6 cellular contexts compared by ENCODE assay signal in genomic region chr11:62671272-62671603, GRCh38. TPM values are rescaled to one million over a fixed set of nuclear protein-coding genes. Genes with fewer than 3 reads are reported as not detected.
A peak's percentile ranks its signal among the peaks of the same experiment; 100 is the strongest.
DNase-seq lines count a peak whose midpoint lies in the region; ATAC-seq, FAIRE-seq and TF ChIP-seq lines count a peak whose summit lies in the region.

No MANE protein-coding gene starts in this region.

- H3K27ac Mint-ChIP-seq in natural killer cell treated with Interleukin-12 subunit alpha and Interleukin-12 subunit beta and Interleukin-15 and Interleukin-18, amount 100 ng/mL, for 72 hours: peak overlapping the region; percentile 91 to 96

- intact Hi-C loops in GM12878 (cut with micrococcal nuclease; ENCODE audit: unreplicated experiment): loop anchor here (2.0 to 5.0 kb wide), 3 partner anchors 59 to 191 kb away; partner anchors contain the start of genes EML3, ROM1 and TUT1

- CTCF ChIA-PET in AG04449 (lab: Yijun Ruan, JAX): interaction anchor here (1.2 to 4.2 kb wide), 5 partner anchors 10 to 96 kb away, joined by 3 to 30 read pairs (median 8); partner anchors contain the start of gene LRRN4CL
- CTCF ChIA-PET in GM12878 (lab: Yijun Ruan, JAX): interaction anchor here (0.8 to 1.5 kb wide), 5 partner anchors 10 to 276 kb away, joined by 3 to 5 read pairs (median 4); partner anchors contain the start of gene TUT1

- peak; percentile 4 for ATAC-seq in HG03045 (IDR thresholded peaks at IDR 0.05; ENCODE audit: unreplicated experiment)
- peak; percentile 15 for ATAC-seq in GM12878
- ATAC-seq in natural killer cell treated with Interleukin-12 subunit alpha and Interleukin-12 subunit beta and Interleukin-15 and Interleukin-18, amount 100 ng/mL, for 72 hours: peak; percentile 33 to 45

- H3K27ac ChIP-seq in GM12878 (ENCODE audit: control insufficient read depth, insufficient read depth): peak overlapping the region; percentile 75

- no peak for TF ChIP-seq EP300 in GM12878 (IDR thresholded peaks at IDR 0.05; ENCODE audit: borderline replicate concordance in 1 of 2, control insufficient read depth in 1 of 2, low read depth in 2 of 2, low read length in 2 of 2)

- DNase-seq in AG04449 (ENCODE audit: low read depth, low spot score): no peak
- no peak for DNase-seq in GM12878 (ENCODE audit: low read depth, low spot score)
- no peak for DNase-seq in natural killer cell treated with Interleukin-12 subunit alpha and Interleukin-12 subunit beta and Interleukin-15 and Interleukin-18, amount 100 ng/mL, for 72 hours (ENCODE audit: low spot score)
- no peak for DNase-seq in stimulated activated CD4-positive, alpha-beta T cell treated with anti-CD3 and anti-CD28 coated beads, Interleukin-4, amount 100 ng/mL, for 24 hours
- DNase-seq in germinal center (ENCODE audit: low spot score): no peak

- no peaks in the 10 kb centered on the region for H4K20me1 ChIP-seq in GM12878 (ENCODE audit: control insufficient read depth, insufficient read depth)

- peak overlapping the region; percentile 76 for H3K4me3 ChIP-seq in AG04449 (ENCODE audit: low read depth, low read length)
- peak overlapping the region; percentile 88 for H3K4me3 ChIP-seq in GM12878

- H3K4me3 Mint-ChIP-seq in natural killer cell treated with Interleukin-12 subunit alpha and Interleukin-12 subunit beta and Interleukin-15 and Interleukin-18, amount 100 ng/mL, for 72 hours: peak overlapping the region; percentile 94

- under 1% methylated on average over 17 of the region's 17 CpGs for WGBS in GM12878 (ENCODE audit: insufficient coverage, insufficient replicate concordance, low lambda C conversion rate, missing lambda C conversion rate)

- RAD21 ChIA-PET in GM12878 (lab: Charles Lee; ENCODE audit: unreplicated experiment): interaction anchor here (0.8 to 2.7 kb wide), 7 partner anchors 21 to 128 kb away, joined by 3 to 14 read pairs (median 6); partner anchors contain the start of genes HNRNPUL2, MTA2, TTC9C and TUT1

- H3K79me2 ChIP-seq in GM12878 (ENCODE audit: control insufficient read depth, insufficient read depth, low read length): peaks cover 52% of the 10 kb centered on the region

- no TSS peak for BruUV-seq in GM12878 (replicated peaks; lab: Mats Ljungman, UMichigan)

- H3K4me1 ChIP-seq in GM12878 (ENCODE audit: control insufficient read depth, insufficient read depth, low read length): peaks cover 21% of the 10 kb centered on the region

- TF ChIP-seq CTCF in AG04449 (IDR thresholded peaks at IDR 0.05; ENCODE audit: insufficient read depth, low read length, missing control alignments) (no peak), GM12878 (IDR thresholded peaks at IDR 0.05 in 2 of 3, conservative IDR thresholded peaks at IDR 0.05 in 1 of 3; ENCODE audit: control insufficient read depth in 2 of 3, extremely low read depth in 1 of 3, insufficient read depth in 1 of 3, low read depth in 3 of 3, low read length in 3 of 3) (no peak)

- TF ChIP-seq POLR2A in GM12878 (IDR thresholded peaks at IDR 0.05; ENCODE audit: low read depth, low read length): no peak

- peak overlapping the region; percentile 64 for H3K4me2 ChIP-seq in GM12878 (ENCODE audit: control insufficient read depth, insufficient read depth)

- SMC1A ChIA-PET in GM12878 (lab: Charles Lee; ENCODE audit: uncharacterized antibody, unreplicated experiment): interaction anchor here (1.0 to 2.2 kb wide), 6 partner anchors 10 to 276 kb away, joined by 3 to 9 read pairs (median 4); partner anchors contain the start of gene TUT1

- peaks cover 0 to 9% of the 10 kb centered on the region in 2 experiments; a peak in 1 of 4 replicates for H3K36me3 ChIP-seq in GM12878 (ENCODE audit: control insufficient read depth in 2 of 2, insufficient read depth in 2 of 2, low read length in 1 of 2)

- no peaks in the 10 kb centered on the region for H3K9me3 ChIP-seq in GM12878 (replicated peaks; ENCODE audit: control insufficient read depth, insufficient read depth, low read length)

- peak overlapping the region; percentile 75 for H2AFZ ChIP-seq in GM12878 (ENCODE audit: control insufficient read depth, low read depth, low read length)

- TF ChIP-seq RAD21 in GM12878 (IDR thresholded peaks at IDR 0.05; ENCODE audit: insufficient read depth, low read depth, low read length): no peak

- POLR2A ChIA-PET in AG04449 (lab: Yijun Ruan, JAX): interaction anchor here (0.6 to 2.1 kb wide), 10 partner anchors 10 to 213 kb away, joined by 3 to 15 read pairs (median 5); partner anchors contain the start of genes B3GAT3, EEF1G, INTS5 and LRRN4CL
- POLR2A ChIA-PET in GM12878 (lab: Charles Lee): interaction anchor here (0.8 to 16.2 kb wide), 20 partner anchors 8 to 246 kb away, joined by 3 to 295 read pairs (median 6); partner anchors contain the start of genes B3GAT3, EEF1G, GANAB and HNRNPUL2

- no peak for FAIRE-seq in GM12878 (lab: Jason Lieb, UNC)

- no peaks in the 10 kb centered on the region for H3K9me3 Mint-ChIP-seq in natural killer cell treated with Interleukin-12 subunit alpha and Interleukin-12 subunit beta and Interleukin-15 and Interleukin-18, amount 100 ng/mL, for 72 hours

- in situ Hi-C loops in GM12878 (cut with MboI): no loop called here

- peak overlapping the region; percentile 87 for H3K9ac ChIP-seq in GM12878 (ENCODE audit: control insufficient read depth, insufficient read depth, low read length)

- peaks cover 28 to 34% of the 10 kb centered on the region in 2 donors for H3K4me1 Mint-ChIP-seq in natural killer cell treated with Interleukin-12 subunit alpha and Interleukin-12 subunit beta and Interleukin-15 and Interleukin-18, amount 100 ng/mL, for 72 hours (ENCODE audit: low read depth in 2 of 2)

- no peaks in the 10 kb centered on the region for H3K27me3 ChIP-seq in GM12878 (replicated peaks in 1 of 2; ENCODE audit: control insufficient read depth in 2 of 2, insufficient read depth in 2 of 2, low read length in 1 of 2)

- H3K27me3 Mint-ChIP-seq in natural killer cell treated with Interleukin-12 subunit alpha and Interleukin-12 subunit beta and Interleukin-15 and Interleukin-18, amount 100 ng/mL, for 72 hours: no peaks in the 10 kb centered on the region

- H3K36me3 Mint-ChIP-seq in natural killer cell treated with Interleukin-12 subunit alpha and Interleukin-12 subunit beta and Interleukin-15 and Interleukin-18, amount 100 ng/mL, for 72 hours: peaks cover 14% of the 10 kb centered on the region

RNA-seq across cellular contexts. Expression of gene UQCC3, which starts 0.2 kb away (rescaled TPM):
- 7.9 and 10.1 TPM in 2 replicates for total RNA-seq in GM12878 (2013; cell fraction: nucleolus; rRNA removed)
- total RNA-seq in GM12878 (2014; rRNA removed) (16.3 and 18.2 TPM in 2 replicates), GM12878 (2014; rRNA removed; fragmentation: Illumina TruSeq; extraction: Trizol) (3.6 and 4.6 TPM in 2 replicates), GM12878 (2021) (9.4 and 10.5 TPM in 2 replicates)
- polyA plus RNA-seq in GM12878 (2011; ENCODE audit: low read depth): 1.4 TPM
- polyA plus RNA-seq in GM12878 (2011; rRNA removed) (2.6 and 5.9 TPM in 2 replicates), GM12878 (2014; fragmentation: Illumina TruSeq; extraction: Trizol) (0.35 and 1.3 TPM in 2 replicates), GM12878 (2014; fragmentation: Nextera tagmentation; extraction: Ambion mirVana) (1 to 10 TPM; 2.0 to 4.6 TPM), GM12878 (2014; rRNA removed) (15.5 and 21.4 TPM in 2 replicates), GM12878 (2016; fragmentation: Nextera tagmentation; extraction: Ambion mirVana) (10 to 100 TPM; 18.1 to 20.5 TPM)
- polyA plus RNA-seq in GM12878 (2011; cell fraction: cytosol; rRNA removed): 9.1 and 11.4 TPM in 2 replicates
- 4.7 and 5.2 TPM in 2 replicates for polyA plus RNA-seq in GM12878 (2011; cell fraction: nucleus; rRNA removed)
- polyA plus RNA-seq in GM12878 (2012): 6.7 and 8.6 TPM in 2 replicates
- 2.3 and 4.4 TPM in 2 replicates for polyA minus RNA-seq in GM12878 (2011; rRNA and poly(A)+ RNA removed)
- 2.9 and 3.8 TPM in 2 replicates for polyA minus RNA-seq in GM12878 (2011; cell fraction: cytosol; rRNA and poly(A)+ RNA removed)
- polyA minus RNA-seq in GM12878 (2011; cell fraction: nucleus; rRNA and poly(A)+ RNA removed): 5.3 and 7.0 TPM in 2 replicates
- 1 to 10 TPM; 6.1 to 8.8 TPM for total RNA-seq in natural killer cell treated with Interleukin-12 subunit alpha and Interleukin-12 subunit beta and Interleukin-15 and Interleukin-18, amount 100 ng/mL, for 72 hours

RNA-seq across cellular contexts. Expression of gene LBHD1, which starts 0.8 kb away (rescaled TPM):
- 30.1 and 32.4 TPM in 2 replicates for total RNA-seq in GM12878 (2013; cell fraction: nucleolus; rRNA removed)
- total RNA-seq in GM12878 (2014; rRNA removed) (8.1 and 9.4 TPM in 2 replicates), GM12878 (2014; rRNA removed; fragmentation: Illumina TruSeq; extraction: Trizol) (7.6 and 8.7 TPM in 2 replicates), GM12878 (2021) (12.0 and 12.6 TPM in 2 replicates)
- 6.8 TPM for polyA plus RNA-seq in GM12878 (2011; ENCODE audit: low read depth)
- polyA plus RNA-seq in GM12878 (2011; rRNA removed) (6.0 and 6.2 TPM in 2 replicates), GM12878 (2014; fragmentation: Illumina TruSeq; extraction: Trizol) (7.2 and 8.7 TPM in 2 replicates), GM12878 (2014; fragmentation: Nextera tagmentation; extraction: Ambion mirVana) (1 to 10 TPM in 1 of 2 experiments, under 1 TPM in 1; 0.79 to 2.4 TPM), GM12878 (2014; rRNA removed) (11.0 and 12.0 TPM in 2 replicates), GM12878 (2016; fragmentation: Nextera tagmentation; extraction: Ambion mirVana) (1 to 10 TPM; 5.8 to 7.6 TPM)
- 4.8 and 6.1 TPM in 2 replicates for polyA plus RNA-seq in GM12878 (2011; cell fraction: cytosol; rRNA removed)
- polyA plus RNA-seq in GM12878 (2011; cell fraction: nucleus; rRNA removed): 17.1 and 21.2 TPM in 2 replicates
- 6.2 and 6.5 TPM in 2 replicates for polyA plus RNA-seq in GM12878 (2012)
- polyA minus RNA-seq in GM12878 (2011; rRNA and poly(A)+ RNA removed): 7.1 and 11.4 TPM in 2 replicates
- 2.4 and 3.2 TPM in 2 replicates for polyA minus RNA-seq in GM12878 (2011; cell fraction: cytosol; rRNA and poly(A)+ RNA removed)
- polyA minus RNA-seq in GM12878 (2011; cell fraction: nucleus; rRNA and poly(A)+ RNA removed): 11.2 and 17.0 TPM in 2 replicates
- total RNA-seq in natural killer cell treated with Interleukin-12 subunit alpha and Interleukin-12 subunit beta and Interleukin-15 and Interleukin-18, amount 100 ng/mL, for 72 hours: 10 to 100 TPM; 20.9 to 33.7 TPM

RNA-seq across cellular contexts. Expression of gene CSKMT, which starts 6.1 kb away (rescaled TPM):
- 29.5 and 29.6 TPM in 2 replicates for total RNA-seq in GM12878 (2013; cell fraction: nucleolus; rRNA removed)
- total RNA-seq in GM12878 (2014; rRNA removed): 20.3 and 27.5 TPM in 2 replicates
- 197 and 213 TPM in 2 replicates for total RNA-seq in GM12878 (2014; rRNA removed; fragmentation: Illumina TruSeq; extraction: Trizol)
- 56.8 and 61.3 TPM in 2 replicates for total RNA-seq in GM12878 (2021)
- 12.0 TPM for polyA plus RNA-seq in GM12878 (2011; ENCODE audit: low read depth)
- 2.8 and 7.0 TPM in 2 replicates for polyA plus RNA-seq in GM12878 (2011; rRNA removed)
- polyA plus RNA-seq in GM12878 (2011; cell fraction: cytosol; rRNA removed): 12.8 and 13.9 TPM in 2 replicates
- polyA plus RNA-seq in GM12878 (2011; cell fraction: nucleus; rRNA removed): 11.5 and 15.3 TPM in 2 replicates
- polyA plus RNA-seq in GM12878 (2012): 15.0 and 16.1 TPM in 2 replicates
- polyA plus RNA-seq in GM12878 (2014; fragmentation: Illumina TruSeq; extraction: Trizol): 2.9 and 8.6 TPM in 2 replicates
- 10 to 100 TPM; 17.0 to 20.4 TPM for polyA plus RNA-seq in GM12878 (2014; fragmentation: Nextera tagmentation; extraction: Ambion mirVana)
- 22.8 and 28.0 TPM in 2 replicates for polyA plus RNA-seq in GM12878 (2014; rRNA removed)
- 10 to 100 TPM; 18.3 to 23.6 TPM for polyA plus RNA-seq in GM12878 (2016; fragmentation: Nextera tagmentation; extraction: Ambion mirVana)
- 25.0 and 33.4 TPM in 2 replicates for polyA minus RNA-seq in GM12878 (2011; rRNA and poly(A)+ RNA removed)
- 111 and 165 TPM in 2 replicates for polyA minus RNA-seq in GM12878 (2011; cell fraction: cytosol; rRNA and poly(A)+ RNA removed)
- polyA minus RNA-seq in GM12878 (2011; cell fraction: nucleus; rRNA and poly(A)+ RNA removed): 69.0 and 288 TPM in 2 replicates
- 100 to 1,000 TPM in 1 of 2 donors, 10 to 100 TPM in 1; 30.0 to 121 TPM for total RNA-seq in natural killer cell treated with Interleukin-12 subunit alpha and Interleukin-12 subunit beta and Interleukin-15 and Interleukin-18, amount 100 ng/mL, for 72 hours

RNA-seq across cellular contexts. Expression of gene C11orf98, which starts 6.2 kb away (rescaled TPM):
- total RNA-seq in GM12878 (2013; cell fraction: nucleolus; rRNA removed): 2.3 and 4.0 TPM in 2 replicates
- total RNA-seq in GM12878 (2014; rRNA removed) (158 and 162 TPM in 2 replicates), GM12878 (2014; rRNA removed; fragmentation: Illumina TruSeq; extraction: Trizol) (148 and 162 TPM in 2 replicates), GM12878 (2021) (94.4 and 97.1 TPM in 2 replicates)
- polyA plus RNA-seq in GM12878 (2011; ENCODE audit: low read depth): 36.5 TPM
- polyA plus RNA-seq in GM12878 (2011; rRNA removed) (56.0 and 62.5 TPM in 2 replicates), GM12878 (2014; fragmentation: Illumina TruSeq; extraction: Trizol) (113 and 184 TPM in 2 replicates), GM12878 (2014; fragmentation: Nextera tagmentation; extraction: Ambion mirVana) (100 to 1,000 TPM; 134 to 199 TPM), GM12878 (2014; rRNA removed) (151 and 197 TPM in 2 replicates), GM12878 (2016; fragmentation: Nextera tagmentation; extraction: Ambion mirVana) (100 to 1,000 TPM; 266 to 270 TPM)
- 65.2 and 76.2 TPM in 2 replicates for polyA plus RNA-seq in GM12878 (2011; cell fraction: cytosol; rRNA removed)
- 41.3 and 42.6 TPM in 2 replicates for polyA plus RNA-seq in GM12878 (2011; cell fraction: nucleus; rRNA removed)
- 63.9 and 85.3 TPM in 2 replicates for polyA plus RNA-seq in GM12878 (2012)
- polyA minus RNA-seq in GM12878 (2011; rRNA and poly(A)+ RNA removed): 4.7 and 10.2 TPM in 2 replicates
- 9.9 TPM in 2 replicates for polyA minus RNA-seq in GM12878 (2011; cell fraction: cytosol; rRNA and poly(A)+ RNA removed)
- polyA minus RNA-seq in GM12878 (2011; cell fraction: nucleus; rRNA and poly(A)+ RNA removed): 5.8 and 7.9 TPM in 2 replicates
- 100 to 1,000 TPM; 131 to 149 TPM for total RNA-seq in natural killer cell treated with Interleukin-12 subunit alpha and Interleukin-12 subunit beta and Interleukin-15 and Interleukin-18, amount 100 ng/mL, for 72 hours

RNA-seq across cellular contexts. Expression of gene UBXN1, which starts 7.6 kb away (rescaled TPM):
- 29.9 and 38.5 TPM in 2 replicates for total RNA-seq in GM12878 (2013; cell fraction: nucleolus; rRNA removed)
- total RNA-seq in GM12878 (2014; rRNA removed): 119 and 120 TPM in 2 replicates
- 93.7 and 105 TPM in 2 replicates for total RNA-seq in GM12878 (2014; rRNA removed; fragmentation: Illumina TruSeq; extraction: Trizol)
- 122 and 127 TPM in 2 replicates for total RNA-seq in GM12878 (2021)
- polyA plus RNA-seq in GM12878 (2011; ENCODE audit: low read depth): 238 TPM
- polyA plus RNA-seq in GM12878 (2011; rRNA removed): 49.2 and 70.8 TPM in 2 replicates
- polyA plus RNA-seq in GM12878 (2011; cell fraction: cytosol; rRNA removed): 84.9 and 108 TPM in 2 replicates
- 115 and 144 TPM in 2 replicates for polyA plus RNA-seq in GM12878 (2011; cell fraction: nucleus; rRNA removed)
- 101 and 104 TPM in 2 replicates for polyA plus RNA-seq in GM12878 (2012)
- polyA plus RNA-seq in GM12878 (2014; fragmentation: Illumina TruSeq; extraction: Trizol): 52.0 and 117 TPM in 2 replicates
- 10 to 100 TPM in 1 of 2 experiments, 1 to 10 TPM in 1; 7.0 to 20.7 TPM for polyA plus RNA-seq in GM12878 (2014; fragmentation: Nextera tagmentation; extraction: Ambion mirVana)
- polyA plus RNA-seq in GM12878 (2014; rRNA removed): 162 and 173 TPM in 2 replicates
- 100 to 1,000 TPM; 101 to 108 TPM for polyA plus RNA-seq in GM12878 (2016; fragmentation: Nextera tagmentation; extraction: Ambion mirVana)
- 32.3 and 42.3 TPM in 2 replicates for polyA minus RNA-seq in GM12878 (2011; rRNA and poly(A)+ RNA removed)
- polyA minus RNA-seq in GM12878 (2011; cell fraction: cytosol; rRNA and poly(A)+ RNA removed): 22.1 and 22.9 TPM in 2 replicates
- polyA minus RNA-seq in GM12878 (2011; cell fraction: nucleus; rRNA and poly(A)+ RNA removed): 24.5 and 40.8 TPM in 2 replicates
- total RNA-seq in natural killer cell treated with Interleukin-12 subunit alpha and Interleukin-12 subunit beta and Interleukin-15 and Interleukin-18, amount 100 ng/mL, for 72 hours: 100 to 1,000 TPM in 1 of 2 donors, 10 to 100 TPM in 1; 91.1 to 124 TPM
